Comparison of ENCODE assay signal across 8 cellular contexts in the genomic region with DNA sequence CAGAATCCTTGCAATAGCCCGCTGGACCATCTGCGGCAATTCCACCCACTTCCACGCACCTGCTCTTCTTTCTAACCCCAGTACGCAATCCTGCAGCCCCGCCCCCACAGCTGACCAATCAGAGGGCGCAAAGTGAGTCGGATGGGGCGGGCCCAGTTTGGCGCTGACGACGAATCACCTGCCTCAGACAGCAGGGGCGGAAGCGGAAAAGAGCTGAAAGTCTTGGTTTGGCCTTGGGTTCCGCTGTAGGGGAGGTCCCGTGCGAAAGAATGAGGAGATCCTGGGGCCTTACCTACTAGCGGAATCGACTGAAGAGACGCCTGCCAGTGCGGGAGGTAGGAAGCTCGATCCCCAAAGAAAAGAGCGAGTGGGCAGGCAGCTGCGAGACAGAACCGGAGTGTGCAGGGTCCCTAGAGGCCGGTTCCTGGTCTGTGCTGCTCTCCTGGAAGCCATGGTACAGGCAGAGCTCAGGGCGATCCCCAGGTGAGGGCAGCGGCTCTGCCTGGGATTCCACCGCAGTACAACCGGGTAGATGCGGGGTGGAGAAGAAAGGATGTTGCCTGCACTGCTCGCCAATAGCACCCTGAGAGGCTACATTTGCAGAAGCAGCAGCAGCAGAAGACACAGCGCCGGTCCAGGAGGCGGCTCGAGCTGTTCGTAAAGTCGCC. TPM values are rescaled to one million over a fixed set of nuclear protein-coding genes. Genes with fewer than 3 reads are reported as not detected.
A peak's percentile ranks its signal among the peaks of the same experiment; 100 is the strongest.
DNase-seq lines count a peak whose midpoint lies in the region; ATAC-seq and FAIRE-seq lines count a peak whose summit lies in the region.

A gene (plus strand): TSS at position 225 of the 668 bp plus-strand sequence. CDS start 560 bp downstream, outside the sequence.

- H3K9me3 ChIP-seq in aorta (ENCODE audit: control insufficient read depth, low read length) = no peaks in the 10 kb centered on the region

- H3K9ac ChIP-seq in rectal smooth muscle tissue (ENCODE audit: low read length) = peak within 1 kb of the TSS; percentile 76

- H3K27me3 ChIP-seq in rectal smooth muscle tissue (ENCODE audit: control insufficient read depth, insufficient read depth, low read length) (no peaks in the 10 kb centered on the region), aorta (ENCODE audit: control insufficient read depth in 1 of 2, insufficient read depth in 2 of 2, low read length in 1 of 2) (no peaks in the 10 kb centered on the region)

- intact Hi-C loops in aorta (cut with DNase I) = no loop called here

- no peaks in the 10 kb centered on the region for H3K36me3 ChIP-seq in rectal smooth muscle tissue (ENCODE audit: control insufficient read depth, insufficient read depth, low read length)
- H3K36me3 ChIP-seq in aorta (ENCODE audit: control insufficient read depth in 1 of 2, insufficient read depth in 2 of 2, low read length in 1 of 2) = no peaks in the 10 kb centered on the region

- WGBS in aorta, 2 donors = 1% methylated on average over 37 of the region's 37 CpGs

- peak within 1 kb of the TSS; percentile 73 for H3K27ac ChIP-seq in rectal smooth muscle tissue (ENCODE audit: low read depth, low read length)
- H3K27ac ChIP-seq in aorta (ENCODE audit: low read depth in 1 of 2, low read length in 2 of 2) = peak within 1 kb of the TSS in 1 of 2 donors; percentile 84

- DNase-seq in GM18507 (ENCODE audit: extremely low spot score, insufficient read length, low read depth) (peak; percentile 88), NCI-H2029 treated with DMSO at 0.1 percent for 48 hours (lab: John Stamatoyannopoulos, UW) (peak; percentile 85), T-helper 9 cell (peak; percentile 99), astrocyte of the hippocampus (ENCODE audit: low read depth, low spot score) (peak; percentile 98), hepatic stellate cell (ENCODE audit: low spot score) (peak; percentile 90), aorta (peak; percentile 98 to 99)

- H3K4me1 ChIP-seq in rectal smooth muscle tissue (ENCODE audit: control insufficient read depth, insufficient read depth, low read length) = peaks cover 4% of the 10 kb centered on the region
- H3K4me1 ChIP-seq in aorta (ENCODE audit: control insufficient read depth in 1 of 2, insufficient read depth in 2 of 2, low read length in 2 of 2) = peaks cover 3% of the 10 kb centered on the region in 2 donors

- FAIRE-seq in GM18507 (lab: Jason Lieb, UNC) = peak; percentile 100

- H3K4me3 ChIP-seq in rectal smooth muscle tissue (ENCODE audit: low read length) (peak within 1 kb of the TSS; percentile 95), aorta (ENCODE audit: low read length in 2 of 2) (peak within 1 kb of the TSS; percentile 83 to 95)

- peak; percentile 100 for ATAC-seq in HG02981 (IDR thresholded peaks at IDR 0.05; ENCODE audit: unreplicated experiment)
- ATAC-seq in aorta (ENCODE audit: low FRiP score) = peak; percentile 99

RNA-seq across cellular contexts. Expression of the gene that starts here (rescaled TPM):
- 10 to 100 TPM; 23.1 to 23.5 TPM for total RNA-seq in aorta
- polyA plus RNA-seq in aorta = 10 to 100 TPM; 10.6 to 15.6 TPM
